1 cellular context compared by ENCODE assay signal in the genomic region with DNA sequence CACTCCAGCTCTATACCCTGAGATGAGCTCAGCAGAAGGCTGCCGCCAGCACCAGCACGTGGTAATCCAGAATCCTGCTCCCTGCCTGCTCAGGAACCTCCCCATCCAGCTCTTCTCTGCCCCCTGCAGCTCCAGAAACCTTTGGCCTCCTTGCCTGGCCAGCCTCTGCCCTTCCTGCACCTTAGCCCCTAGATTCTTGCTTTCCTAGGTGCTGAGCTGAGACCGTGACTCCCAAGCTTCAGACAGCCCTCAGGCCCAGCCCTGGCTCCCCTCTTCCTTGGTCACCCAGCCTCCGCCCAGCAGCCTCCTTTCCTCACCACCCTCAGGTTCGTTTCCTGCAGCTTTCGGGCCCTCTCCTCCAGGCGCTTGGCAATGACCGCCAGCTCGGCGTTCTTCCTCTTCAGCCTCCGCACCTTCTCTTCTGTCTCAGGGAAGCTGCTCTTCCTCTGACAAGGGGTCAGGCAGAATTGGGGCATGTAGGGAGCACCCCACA.
TF ChIP-seq lines count a peak whose summit lies in the region.

No MANE protein-coding gene starts in this region.

TF ChIP-seq in GM12878, 131 proteins besides CTCF, POLR2A, EP300 and RAD21:
- TF ChIP-seq SP1 (IDR thresholded peaks at IDR 0.05; ENCODE audit: low read depth, low read length) (no peak), SMAD5 (IDR thresholded peaks at IDR 0.05; ENCODE audit: low read depth) (0 out of 2 replicates have a peak, but pooled peaks have one; percentile 9), POLR2AphosphoS5 (IDR thresholded peaks at IDR 0.05; ENCODE audit: low read length) (peak; percentile 16; the same call in 1 of the 2 replicates)
